8 cellular contexts compared by ENCODE assay signal in the genomic region with DNA sequence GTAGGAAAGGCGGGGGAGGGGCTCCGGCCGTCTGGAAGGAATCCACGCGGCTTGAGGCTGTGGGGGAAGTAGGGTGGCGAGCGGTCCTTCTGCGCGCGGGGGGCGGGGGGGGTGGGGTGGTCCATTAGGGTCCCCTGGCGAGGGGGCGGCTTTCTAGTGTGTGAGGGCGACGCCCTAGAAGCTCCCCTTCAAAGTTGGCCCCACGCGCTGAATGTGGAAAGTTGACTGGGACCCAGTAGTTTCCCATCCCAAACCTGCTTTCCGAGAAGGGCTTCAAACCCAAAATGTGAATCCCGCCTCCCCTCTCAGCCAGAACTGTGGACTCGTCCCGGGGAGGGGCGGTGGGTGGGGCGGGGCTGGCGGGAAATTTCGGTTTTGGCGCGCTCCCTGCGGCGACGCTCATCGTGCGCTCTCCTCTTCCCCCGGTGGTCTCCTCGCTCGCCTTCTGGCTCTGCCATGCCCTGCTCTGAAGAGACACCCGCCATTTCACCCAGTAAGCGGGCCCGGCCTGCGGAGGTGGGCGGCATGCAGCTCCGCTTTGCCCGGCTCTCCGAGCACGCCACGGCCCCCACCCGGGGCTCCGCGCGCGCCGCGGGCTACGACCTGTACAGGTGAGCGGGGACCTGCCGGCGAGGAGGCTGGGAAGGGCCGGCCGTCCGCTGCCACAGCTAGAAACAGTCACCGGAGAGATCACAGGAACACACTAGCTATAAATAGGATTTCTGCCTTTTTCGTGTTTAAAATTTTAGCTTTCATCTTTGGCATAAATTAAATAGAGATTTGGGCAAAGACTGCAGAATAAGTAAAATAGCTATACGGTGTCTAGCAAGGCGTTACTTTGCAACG. TPM values are rescaled to one million over a fixed set of nuclear protein-coding genes. Genes with fewer than 3 reads are reported as not detected.
DNase-seq lines count a peak whose midpoint lies in the region; ATAC-seq lines count a peak whose summit lies in the region.

No MANE protein-coding gene starts in this region.

- peak overlapping the region; percentile 95 for H3K18ac ChIP-seq in mesendoderm (ENCODE audit: low read length)

- peaks cover 7% of the 10 kb centered on the region for H3K4me1 ChIP-seq in effector memory CD4-positive, alpha-beta T cell (ENCODE audit: control insufficient read depth, insufficient read depth, low read length, poor library complexity, severe bottlenecking)
- H3K4me1 ChIP-seq in mesendoderm (ENCODE audit: control insufficient read depth, low read depth, low read length), result no peaks in the 10 kb centered on the region

- H3K56ac ChIP-seq in mesendoderm (ENCODE audit: low read length), result peak overlapping the region; percentile 99

- H3K27me3 Mint-ChIP-seq in activated CD4-positive, alpha-beta memory T cell treated with anti-CD3 and anti-CD28 coated beads, Interleukin-2, amount 10 ng/mL, durations not matched to agents 7 days and 5 days, result no peaks in the 10 kb centered on the region

- peak overlapping the region; percentile 49 for H3K4me2 ChIP-seq in mesendoderm (ENCODE audit: low read length)

- no CpG with 5 or more reads among the region's 64 CpGs for WGBS in mesendoderm (ENCODE audit: extremely low coverage, insufficient coverage, low lambda C conversion rate)

- peak overlapping the region; percentile 96 for H3K9ac ChIP-seq in mesendoderm (ENCODE audit: low read length)

- no peaks in the 10 kb centered on the region for H3K9me3 ChIP-seq in effector memory CD4-positive, alpha-beta T cell (ENCODE audit: control insufficient read depth, low read length)

- CTCF ChIA-PET in activated CD4-positive, alpha-beta memory T cell treated with anti-CD3 and anti-CD28 coated beads, Interleukin-2, amount 10 ng/mL, durations not matched to agents 7 days and 5 days (lab: Charles Lee), result interaction anchor here (1.4 to 6.0 kb wide), 2 partner anchors 9 to 20 kb away, joined by 3 to 35 read pairs; no protein-coding TSS in a partner anchor

- H3K27ac Mint-ChIP-seq in activated CD4-positive, alpha-beta memory T cell treated with anti-CD3 and anti-CD28 coated beads, Interleukin-2, amount 10 ng/mL, durations not matched to agents 7 days and 5 days, result peak overlapping the region; percentile 96

- H2BK15ac ChIP-seq in mesendoderm (replicated peaks; ENCODE audit: low read depth), result no peak overlapping the region

- peak; percentile 56 for ATAC-seq in GM18909 (IDR thresholded peaks at IDR 0.05; ENCODE audit: poor library complexity, unreplicated experiment)
- peak; percentile 46 for ATAC-seq in HG03159 (IDR thresholded peaks at IDR 0.05; ENCODE audit: unreplicated experiment)

- peak overlapping the region; percentile 91 for H3K4me3 ChIP-seq in effector memory CD4-positive, alpha-beta T cell (ENCODE audit: insufficient read depth, low read depth, low read length, poor library complexity, severe bottlenecking)
- peak overlapping the region; percentile 87 for H3K4me3 ChIP-seq in mesendoderm (ENCODE audit: low read length)

- DNase-seq in Ammon's horn (ENCODE audit: low spot score) (peak; percentile 61), NCI-H69 (lab: John Stamatoyannopoulos, UW) (peak; percentile 92), mesendoderm (peak; percentile 91)
- DNase-seq in activated CD4-positive, alpha-beta memory T cell treated with anti-CD3 and anti-CD28 coated beads, Interleukin-2, amount 10 ng/mL, durations not matched to agents 7 days and 5 days, result peak; percentile 76
- DNase-seq in effector memory CD4-positive, alpha-beta T cell, result peak; percentile 47 to 55 (median 55)
- DNase-seq in stimulated activated CD8-positive, alpha-beta memory T cell treated with anti-CD3 and anti-CD28 coated beads, Interleukin-15, amount 100 ng/mL, for 48 hours (ENCODE audit: low read depth in 2 of 2), result peak; percentile 45 to 59

- POLR2A ChIA-PET in activated CD4-positive, alpha-beta memory T cell treated with anti-CD3 and anti-CD28 coated beads, Interleukin-2, amount 10 ng/mL, durations not matched to agents 7 days and 5 days (lab: Charles Lee), result interaction anchor here (0.6 to 4.3 kb wide), 13 partner anchors 9 to 1953 kb away, joined by 3 to 34 read pairs (median 5); a partner anchor contains a TSS

- peaks cover 19% of the 10 kb centered on the region for H3K79me2 ChIP-seq in mesendoderm (ENCODE audit: control insufficient read depth, insufficient read depth, low read length)

- H2BK5ac ChIP-seq in mesendoderm (ENCODE audit: low read length), result no peak overlapping the region

- H3K36me3 Mint-ChIP-seq in activated CD4-positive, alpha-beta memory T cell treated with anti-CD3 and anti-CD28 coated beads, Interleukin-2, amount 10 ng/mL, durations not matched to agents 7 days and 5 days (ENCODE audit: low read depth), result peaks cover 34% of the 10 kb centered on the region

- H3K27me3 ChIP-seq in effector memory CD4-positive, alpha-beta T cell (replicated peaks; ENCODE audit: control insufficient read depth, insufficient read depth, low read length, poor library complexity, severe bottlenecking), result no peaks in the 10 kb centered on the region
- no peaks in the 10 kb centered on the region for H3K27me3 ChIP-seq in mesendoderm (ENCODE audit: insufficient read depth, low read length, poor library complexity)

- peak overlapping the region; percentile 89 for H3K27ac ChIP-seq in effector memory CD4-positive, alpha-beta T cell (ENCODE audit: insufficient read depth, low read length, poor library complexity, severe bottlenecking)
- peak overlapping the region; percentile 97 for H3K27ac ChIP-seq in mesendoderm (ENCODE audit: low read depth, low read length)

- H2AK5ac ChIP-seq in mesendoderm (ENCODE audit: low read length), result no peak overlapping the region

- H4K5ac ChIP-seq in mesendoderm (ENCODE audit: low read length), result no peak overlapping the region

- no peak overlapping the region for H3K23ac ChIP-seq in mesendoderm (ENCODE audit: low read length)

- peaks cover 15% of the 10 kb centered on the region for H3K36me3 ChIP-seq in effector memory CD4-positive, alpha-beta T cell (ENCODE audit: control insufficient read depth, insufficient read depth, low read length)
- peaks cover 3% of the 10 kb centered on the region for H3K36me3 ChIP-seq in mesendoderm (ENCODE audit: control insufficient read depth, insufficient read depth, low read length)

- peak overlapping the region; percentile 92 for H3K4me3 Mint-ChIP-seq in activated CD4-positive, alpha-beta memory T cell treated with anti-CD3 and anti-CD28 coated beads, Interleukin-2, amount 10 ng/mL, durations not matched to agents 7 days and 5 days

- peaks cover 52% of the 10 kb centered on the region for H3K4me1 Mint-ChIP-seq in activated CD4-positive, alpha-beta memory T cell treated with anti-CD3 and anti-CD28 coated beads, Interleukin-2, amount 10 ng/mL, durations not matched to agents 7 days and 5 days

- no peaks in the 10 kb centered on the region for H3K9me3 Mint-ChIP-seq in activated CD4-positive, alpha-beta memory T cell treated with anti-CD3 and anti-CD28 coated beads, Interleukin-2, amount 10 ng/mL, durations not matched to agents 7 days and 5 days

- peak overlapping the region; percentile 56 for H2BK120ac ChIP-seq in mesendoderm (ENCODE audit: low read depth, low read length)

- peaks cover 7% of the 10 kb centered on the region for H3K79me1 ChIP-seq in mesendoderm (ENCODE audit: low read length)

- peak overlapping the region; percentile 96 for H3K4ac ChIP-seq in mesendoderm (ENCODE audit: low read depth, low read length)

- no peak overlapping the region for H4K8ac ChIP-seq in mesendoderm (ENCODE audit: low read depth, low read length)

RNA-seq across cellular contexts. Expression of a gene that starts 0.8 kb away (rescaled TPM):
- 100 to 1,000 TPM; 267 to 282 TPM for total RNA-seq in activated CD4-positive, alpha-beta memory T cell treated with anti-CD3 and anti-CD28 coated beads, Interleukin-2, amount 10 ng/mL, durations not matched to agents 7 days and 5 days
- 191 TPM for polyA plus RNA-seq in mesendoderm (2013, experiment 1 of 2)
- polyA plus RNA-seq in mesendoderm (2013, experiment 2 of 2), result 190 TPM

Comparison
In these comparisons a context has a peak if more than half of its experiments do, and no peak if none do; other contexts are left out.
1. Peak in every context shown above with its lines: DNase-seq, ATAC-seq, H3K4me3 ChIP-seq and H3K27ac ChIP-seq.